Comparison of ENCODE assay signal across 1 cellular context in genomic region chr2:195561205-195562032, GRCh38.
TF ChIP-seq lines count a peak whose summit lies in the region.

No MANE protein-coding gene starts in this region.

TF ChIP-seq in WTC11, 78 proteins besides CTCF, POLR2A, EP300 and RAD21 (continued from another document):
- TF ChIP-seq ERG (CRISPR knock-in tag; IDR thresholded peaks at IDR 0.05) (no peak), E2F1 (CRISPR knock-in tag; IDR thresholded peaks at IDR 0.05) (no peak), SP1 (CRISPR knock-in tag; conservative IDR thresholded peaks at IDR 0.05) (no peak)
